18 cellular contexts compared by ENCODE assay signal in genomic region chr2:119009110-119009509, GRCh38.
A peak's percentile ranks its signal among the peaks of the same experiment; 100 is the strongest.
DNase-seq lines count a peak whose midpoint lies in the region; TF ChIP-seq lines count a peak whose summit lies in the region.
"Had no signal": no experiment of that assay in that cellular context is flagged by ENCODE, and none has a peak within 500 bp of the region (broad histone marks: within the 10 kb centered on the region; RNA-seq: fewer than 3 reads in every experiment).

No MANE protein-coding gene starts in this region.

- H3K27ac ChIP-seq in vagina: no peak overlapping the region
- H3K27ac ChIP-seq: 22Rv1, BLaER1, C4-2B had no signal

- peaks cover 13% of the 10 kb centered on the region for H3K27me3 Mint-ChIP-seq in activated CD4-positive, alpha-beta T cell treated with anti-CD3 and anti-CD28 coated beads, Interleukin-2, amount 10 ng/mL, durations not matched to agents 24 days and 14 days
- peaks cover 10% of the 10 kb centered on the region for H3K27me3 Mint-ChIP-seq in endothelial cell (ENCODE audit: unreplicated experiment)

- H3K9me3 ChIP-seq in vagina: no peaks in the 10 kb centered on the region
- H3K9me3 ChIP-seq: Caco-2 had no signal

- H3K9me3 Mint-ChIP-seq in activated CD4-positive, alpha-beta T cell treated with anti-CD3 and anti-CD28 coated beads, Interleukin-2, amount 10 ng/mL, durations not matched to agents 24 days and 14 days: no peaks in the 10 kb centered on the region
- no peaks in the 10 kb centered on the region for H3K9me3 Mint-ChIP-seq in endothelial cell (ENCODE audit: unreplicated experiment)
- H3K9me3 Mint-ChIP-seq: CD8-positive, alpha-beta T cell had no signal

- no peak overlapping the region for H3K4me3 Mint-ChIP-seq in activated CD4-positive, alpha-beta T cell treated with anti-CD3 and anti-CD28 coated beads, Interleukin-2, amount 10 ng/mL, durations not matched to agents 24 days and 14 days
- H3K4me3 Mint-ChIP-seq in endothelial cell (ENCODE audit: unreplicated experiment): no peak overlapping the region
- H3K4me3 Mint-ChIP-seq: B cell; CD4-positive, CD25-positive, alpha-beta regulatory T cell; CD8-positive, alpha-beta T cell had no signal

- H3K27ac Mint-ChIP-seq in activated CD4-positive, alpha-beta T cell treated with anti-CD3 and anti-CD28 coated beads, Interleukin-2, amount 10 ng/mL, durations not matched to agents 24 days and 14 days: no peak overlapping the region
- no peak overlapping the region for H3K27ac Mint-ChIP-seq in endothelial cell (ENCODE audit: unreplicated experiment)
- H3K27ac Mint-ChIP-seq: B cell; CD4-positive, CD25-positive, alpha-beta regulatory T cell; CD8-positive, alpha-beta T cell had no signal

- H3K4me1 Mint-ChIP-seq in activated CD4-positive, alpha-beta T cell treated with anti-CD3 and anti-CD28 coated beads, Interleukin-2, amount 10 ng/mL, durations not matched to agents 24 days and 14 days: no peaks in the 10 kb centered on the region
- no peaks in the 10 kb centered on the region for H3K4me1 Mint-ChIP-seq in endothelial cell (ENCODE audit: unreplicated experiment)
- H3K4me1 Mint-ChIP-seq: B cell; CD4-positive, CD25-positive, alpha-beta regulatory T cell had no signal

- no peaks in the 10 kb centered on the region for H3K4me1 ChIP-seq in vagina
- H3K4me1 ChIP-seq: Caco-2 had no signal

- no peak overlapping the region for H3K4me3 ChIP-seq in vagina
- H3K4me3 ChIP-seq: BLaER1, GM12878 had no signal

- TF ChIP-seq CTCF in endothelial cell (IDR thresholded peaks at IDR 0.05; ENCODE audit: unreplicated experiment): no peak
- TF ChIP-seq CTCF in vagina (IDR thresholded peaks at IDR 0.05): no peak

- DNase-seq in activated CD4-positive, alpha-beta T cell treated with anti-CD3 and anti-CD28 coated beads, Interleukin-2, amount 10 ng/mL, durations not matched to agents 24 days and 14 days: peak; percentile 25
- no peak for DNase-seq in activated CD4-positive, alpha-beta T cell treated with anti-CD3 and anti-CD28 coated beads for 4 hours
- DNase-seq in endothelial cell (ENCODE audit: low spot score) (peak; percentile 1), vagina (ENCODE audit: extremely low spot score in 2 of 2) (peak; percentile 19 to 62), GDM1 (lab: John Stamatoyannopoulos, UW) (no peak)
- no peak for DNase-seq in stimulated activated CD4-positive, alpha-beta T cell treated with anti-CD3 and anti-CD28 coated beads, Interleukin-1b, Interleukin-23, amount 100 ng/mL, for 48 hours
- DNase-seq: Caco-2; CD4-positive, CD25-positive, alpha-beta regulatory T cell; DMS153; DND-41; GOT3; HCEC 1CT had no signal

- intact Hi-C loops in activated CD4-positive, alpha-beta T cell treated with anti-CD3 and anti-CD28 coated beads, Interleukin-2, amount 10 ng/mL, durations not matched to agents 24 days and 14 days (cut with micrococcal nuclease): no loop called here
- intact Hi-C loops in vagina (cut with DNase I): no loop called here

- no peaks in the 10 kb centered on the region for H3K27me3 ChIP-seq in vagina

- no peaks in the 10 kb centered on the region for H3K36me3 Mint-ChIP-seq in activated CD4-positive, alpha-beta T cell treated with anti-CD3 and anti-CD28 coated beads, Interleukin-2, amount 10 ng/mL, durations not matched to agents 24 days and 14 days (ENCODE audit: low read depth)
- peaks cover 3% of the 10 kb centered on the region for H3K36me3 Mint-ChIP-seq in endothelial cell (ENCODE audit: low read depth, unreplicated experiment)
- H3K36me3 Mint-ChIP-seq: CD4-positive, CD25-positive, alpha-beta regulatory T cell; CD8-positive, alpha-beta T cell had no signal

- no peaks in the 10 kb centered on the region for H3K36me3 ChIP-seq in vagina
- H3K36me3 ChIP-seq: BLaER1 had no signal

- TF ChIP-seq POLR2A in vagina (IDR thresholded peaks at IDR 0.05): no peak

Comparison
In these comparisons a context has a peak if more than half of its experiments do, and no peak if none do; other contexts are left out.
1. DNase-seq: peak in activated CD4-positive, alpha-beta T cell treated with anti-CD3 and anti-CD28 coated beads, Interleukin-2, amount 10 ng/mL, durations not matched to agents 24 days and 14 days (single experiment), endothelial cell (single experiment) and vagina (2 of 2); none in activated CD4-positive, alpha-beta T cell treated with anti-CD3 and anti-CD28 coated beads for 4 hours (0 of 2), GDM1 (single experiment) and stimulated activated CD4-positive, alpha-beta T cell treated with anti-CD3 and anti-CD28 coated beads, Interleukin-1b, Interleukin-23, amount 100 ng/mL, for 48 hours (single experiment).